In genomic region chr6:20400476-20401402, GRCh38 we compare ENCODE assay signal across 8 cellular contexts.
DNase-seq lines count a peak whose midpoint lies in the region; ATAC-seq lines count a peak whose summit lies in the region.

No MANE protein-coding gene starts in this region.

- DNase-seq in activated naive CD4-positive, alpha-beta T cell treated with Interleukin-2 at 50 U/mL for 16 hours = peak; percentile 45
- DNase-seq in activated naive CD4-positive, alpha-beta T cell (lab: John Stamatoyannopoulos, UW) = no peak
- DNase-seq in MV-4-11 (lab: John Stamatoyannopoulos, UW) (peak; percentile 82), SK-N-MC (ENCODE audit: low read depth, low spot score) (peak; percentile 65), astrocyte of the hippocampus (ENCODE audit: low read depth, low spot score) (peak; percentile 40), iPS DF 6.9 (ENCODE audit: low read depth, low spot score) (no peak), skeletal muscle cell (ENCODE audit: low read depth) (no peak)

- WGBS in iPS DF 6.9 (ENCODE audit: insufficient coverage, insufficient read length) = no CpG with 5 or more reads among the region's 29 CpGs

- H3K9ac ChIP-seq in SK-N-MC (ENCODE audit: insufficient read length) = peak overlapping the region; percentile 72

- ATAC-seq in HG03342 (IDR thresholded peaks at IDR 0.05; ENCODE audit: unreplicated experiment) = no peak

- H3K4me1 ChIP-seq in iPS DF 6.9 (ENCODE audit: control insufficient read depth, insufficient read depth, low read length) = no peaks in the 10 kb centered on the region

- H3K27ac ChIP-seq in SK-N-MC = peak overlapping the region; percentile 67; the same call in 1 of the 2 replicates
- no peak overlapping the region for H3K27ac ChIP-seq in iPS DF 6.9 (ENCODE audit: low read length)

- H3K9me3 ChIP-seq in SK-N-MC (ENCODE audit: low read depth, low read length) (no peaks in the 10 kb centered on the region), iPS DF 6.9 (ENCODE audit: control insufficient read depth, insufficient read depth, low read length) (no peaks in the 10 kb centered on the region)

- H3K4me3 ChIP-seq in SK-N-MC (peak overlapping the region; percentile 92), iPS DF 6.9 (ENCODE audit: low read length) (peak overlapping the region; percentile 63; the same call in 1 of the 2 replicates), skeletal muscle cell (ENCODE audit: low read depth, low read length) (peak overlapping the region; percentile 66)

- H3K27me3 ChIP-seq in iPS DF 6.9 (ENCODE audit: control insufficient read depth, insufficient read depth, low read length) = no peaks in the 10 kb centered on the region

- H3K36me3 ChIP-seq in SK-N-MC (ENCODE audit: insufficient read depth, low read length) (peaks cover 7% of the 10 kb centered on the region), iPS DF 6.9 (ENCODE audit: control insufficient read depth, insufficient read depth, low read length) (no peaks in the 10 kb centered on the region)

Comparison
In these comparisons a context has a peak if more than half of its experiments do, and no peak if none do; other contexts are left out.
1. DNase-seq: peak in activated naive CD4-positive, alpha-beta T cell treated with Interleukin-2 at 50 U/mL for 16 hours (single experiment), MV-4-11 (single experiment), SK-N-MC (single experiment) and astrocyte of the hippocampus (single experiment); none in activated naive CD4-positive, alpha-beta T cell (0 of 4), iPS DF 6.9 (single experiment) and skeletal muscle cell (single experiment).
2. Peak in every context shown above with its lines, with median percentiles within 50 percentile points of each other: H3K4me3 ChIP-seq.